ENCODE assay signal across 13 cellular contexts in the genomic region with DNA sequence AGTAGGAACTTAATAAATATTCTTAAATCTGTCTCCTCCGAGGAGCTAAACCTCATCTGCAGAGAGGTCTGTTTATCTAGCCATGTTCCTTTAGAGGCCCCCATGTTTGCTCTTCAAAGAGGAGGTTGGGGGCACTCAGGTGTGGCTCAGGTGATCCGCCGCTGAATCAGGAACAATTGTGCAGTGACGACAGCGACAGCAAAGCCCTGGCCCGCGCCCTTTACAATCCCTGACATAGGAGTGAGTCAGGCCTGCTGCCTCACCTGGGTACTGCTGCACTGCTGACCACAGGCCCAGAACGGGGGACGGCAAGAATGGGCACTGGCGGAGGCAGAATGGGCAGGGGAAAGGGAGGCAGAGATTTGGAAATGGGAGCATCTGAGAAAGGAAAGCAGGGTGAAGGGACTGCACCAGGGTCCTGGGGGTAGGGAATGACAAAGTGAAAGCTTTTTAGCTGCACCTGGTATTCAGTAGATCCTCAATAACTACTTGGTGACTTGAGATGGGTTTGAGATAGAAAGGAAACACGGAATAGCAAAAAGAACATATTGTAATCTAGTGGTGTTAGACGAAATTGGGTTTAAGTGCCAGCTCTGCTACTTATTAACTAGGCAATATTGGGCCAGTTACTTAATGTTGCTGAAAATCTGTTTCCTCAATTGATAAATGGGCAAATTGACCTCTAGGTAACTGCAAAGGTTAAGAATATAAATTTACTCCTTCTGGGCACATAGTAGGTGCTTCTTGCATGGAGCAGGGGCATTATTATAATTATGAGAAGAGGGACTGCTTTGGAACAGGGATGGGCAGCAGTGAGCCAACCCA. TPM values are rescaled to one million over a fixed set of nuclear protein-coding genes. Genes with fewer than 3 reads are reported as not detected.
DNase-seq lines count a peak whose midpoint lies in the region; ATAC-seq and TF ChIP-seq lines count a peak whose summit lies in the region.
"Had no signal": no experiment of that assay in that cellular context is flagged by ENCODE, and none has a peak within 500 bp of the region (broad histone marks: within the 10 kb centered on the region; RNA-seq: fewer than 3 reads in every experiment).

No MANE protein-coding gene starts in this region.

- CTCF ChIA-PET in Calu3 (lab: Charles Lee): interaction anchor here (0.6 to 2.2 kb wide), 9 partner anchors 9 to 462 kb away, joined by 3 to 11 read pairs (median 5); no protein-coding TSS in a partner anchor

- H3K36me3 Mint-ChIP-seq in Calu3 (ENCODE audit: insufficient read depth, unreplicated experiment): peaks cover 62% of the 10 kb centered on the region

- H3K9me3 Mint-ChIP-seq in Calu3 (ENCODE audit: low read depth, unreplicated experiment): no peaks in the 10 kb centered on the region

- H3K27me3 ChIP-seq in psoas muscle (ENCODE audit: insufficient read depth in 3 of 3, low read length in 2 of 3) (no peaks in the 10 kb centered on the region), tibial nerve (no peaks in the 10 kb centered on the region)

- H3K27ac Mint-ChIP-seq in Calu3 (ENCODE audit: unreplicated experiment): peak overlapping the region; percentile 98

- peaks cover 67% of the 10 kb centered on the region for H3K4me1 Mint-ChIP-seq in Calu3 (ENCODE audit: low read depth, unreplicated experiment)

- BruUV-seq in Calu3 (replicated peaks; lab: Mats Ljungman, UMichigan): TSS peak; percentile 92

- ATAC-seq in psoas muscle (no peak), GM19455 (IDR thresholded peaks at IDR 0.05; ENCODE audit: unreplicated experiment) (no peak), HG03469 (IDR thresholded peaks at IDR 0.05; ENCODE audit: unreplicated experiment) (no peak)

- H3K27ac ChIP-seq in psoas muscle: peak overlapping the region; percentile 91
- H3K27ac ChIP-seq in tibial nerve: peak overlapping the region in 1 of 4 donors; percentile 36

- TF ChIP-seq POLR2A in tibial nerve (IDR thresholded peaks at IDR 0.05): no peak

- H3K4me3 Mint-ChIP-seq in Calu3 (ENCODE audit: low read depth, unreplicated experiment): peak overlapping the region; percentile 59

- whole genome bisulfite sequencing in psoas muscle, 3 donors: 86 to 93% (median 90%) methylated on average over 12 of the region's 12 CpGs
- 86 to 88% methylated on average over 11 to 12 of the region's 12 CpGs for WGBS in tibial nerve, 2 donors

- TF ChIP-seq EP300 in tibial nerve (IDR thresholded peaks at IDR 0.05): no peak

- H3K27me3 Mint-ChIP-seq in Calu3 (ENCODE audit: unreplicated experiment): no peaks in the 10 kb centered on the region

- intact Hi-C loops in Calu3 (cut with micrococcal nuclease; ENCODE audit: unreplicated experiment) (loop anchor here (2.0 kb wide), 3 partner anchors 15 to 73 kb away; no protein-coding TSS in a partner anchor), psoas muscle (cut with DNase I) (loop anchor here in 1 of 2 donors (5.0 to 10.0 kb wide), 2 partner anchors 73 to 335 kb away; no protein-coding TSS in a partner anchor)

- H3K36me3 ChIP-seq in psoas muscle (ENCODE audit: insufficient read depth in 1 of 2, low read depth in 1 of 2) (no peaks in the 10 kb centered on the region), tibial nerve (no peaks in the 10 kb centered on the region)

- DNase-seq in Calu3: peak; percentile 95
- DNase-seq in RPMI7951 (ENCODE audit: low read depth): peak; percentile 55
- DNase-seq in glomerular visceral epithelial cell (ENCODE audit: extremely low spot score): peak; percentile 67
- DNase-seq in psoas muscle: no peak
- DNase-seq in OCI-M1 (lab: John Stamatoyannopoulos, UW): no peak
- no peak for DNase-seq in tibial nerve (ENCODE audit: low spot score in 2 of 2)
- DNase-seq: activated CD4-positive, CD25-positive, alpha-beta regulatory T cell treated with anti-CD3 and anti-CD28 coated beads, Interleukin-2, amount 50 U/mL, for 72 hours; activated naive CD4-positive, alpha-beta T cell treated with Interleukin-2 at 50 U/mL for 16 hours; C1 segment of cervical spinal cord; effector CD8-positive, alpha-beta T cell; RPMI8226 had no signal

- H3K4me1 ChIP-seq in psoas muscle: peaks cover 24% of the 10 kb centered on the region
- peaks cover 0 to 51% (median 21%) of the 10 kb centered on the region in 4 donors for H3K4me1 ChIP-seq in tibial nerve

- TF ChIP-seq CTCF in Calu3 (IDR thresholded peaks at IDR 0.05; ENCODE audit: unreplicated experiment) (no peak), psoas muscle (IDR thresholded peaks at IDR 0.05) (no peak), tibial nerve (IDR thresholded peaks at IDR 0.05) (no peak)

- no peaks in the 10 kb centered on the region for H3K9me3 ChIP-seq in psoas muscle
- H3K9me3 ChIP-seq in tibial nerve: no peaks in the 10 kb centered on the region

- H3K4me3 ChIP-seq in psoas muscle: no peak overlapping the region
- H3K4me3 ChIP-seq in tibial nerve: no peak overlapping the region

RNA-seq across cellular contexts. Expression of a gene that starts 5.4 kb away (rescaled TPM):
- total RNA-seq in Calu3 (2022): 270 and 458 TPM in 2 replicates
- total RNA-seq in RPMI7951 (2014; rRNA removed; shearing (Covaris generic)): 377 and 410 TPM in 2 replicates
- 10 to 100 TPM in 3 of 4 donors, 1 to 10 TPM in 1; 6.3 to 38.4 (median 23.9) TPM for total RNA-seq in psoas muscle
- polyA plus RNA-seq in psoas muscle: 100 to 1,000 TPM in 1 of 3 donors, 1 to 10 TPM in 2; 3.1 to 321 (median 3.2) TPM
- total RNA-seq in tibial nerve: 10 to 100 TPM in 1 of 4 donors, 1 to 10 TPM in 3; 4.5 to 15.3 (median 8.0) TPM

RNA-seq across cellular contexts. Expression of a gene that starts 7.3 kb away (rescaled TPM):
- total RNA-seq in Calu3 (2022) (240 and 243 TPM in 2 replicates), psoas muscle (100 to 1,000 TPM; 113 to 182 (median 153) TPM), tibial nerve (100 to 1,000 TPM in 1 of 4 donors, 10 to 100 TPM in 3; 83.1 to 157 (median 94.6) TPM)
- total RNA-seq in RPMI7951 (2014; rRNA removed; shearing (Covaris generic)): 108 and 118 TPM in 2 replicates
- 100 to 1,000 TPM; 181 to 224 (median 206) TPM for polyA plus RNA-seq in psoas muscle

RNA-seq across cellular contexts. Expression of a gene that starts 29.6 kb away (rescaled TPM):
- total RNA-seq in Calu3 (2022) (967 and 1,123 TPM in 2 replicates), psoas muscle (100 to 1,000 TPM; 136 to 220 (median 201) TPM), tibial nerve (100 to 1,000 TPM; 152 to 218 (median 207) TPM)
- 1,269 and 1,837 TPM in 2 replicates for total RNA-seq in RPMI7951 (2014; rRNA removed; shearing (Covaris generic))
- 100 to 1,000 TPM; 175 to 487 (median 187) TPM for polyA plus RNA-seq in psoas muscle

RNA-seq across cellular contexts. Expression of a gene that starts 32.7 kb away (rescaled TPM):
- total RNA-seq in Calu3 (2022): 62.4 and 66.6 TPM in 2 replicates
- total RNA-seq in RPMI7951 (2014; rRNA removed; shearing (Covaris generic)): 6.4 and 13.6 TPM in 2 replicates
- total RNA-seq in psoas muscle: 10 to 100 TPM; 12.7 to 18.0 (median 15.4) TPM
- polyA plus RNA-seq in psoas muscle: 10 to 100 TPM in 1 of 3 donors, 1 to 10 TPM in 2; 4.1 to 10.9 (median 6.5) TPM
- 10 to 100 TPM; 21.3 to 36.0 (median 26.2) TPM for total RNA-seq in tibial nerve

RNA-seq across cellular contexts. Expression of a gene that starts 59.0 kb away (rescaled TPM):
- 22.8 and 30.2 TPM in 2 replicates for total RNA-seq in Calu3 (2022)
- 18.2 and 29.2 TPM in 2 replicates for total RNA-seq in RPMI7951 (2014; rRNA removed; shearing (Covaris generic))
- 1 to 10 TPM; 2.2 to 3.9 (median 2.6) TPM for total RNA-seq in psoas muscle
- 1 to 10 TPM; 1.8 to 4.1 (median 1.8) TPM for polyA plus RNA-seq in psoas muscle
- total RNA-seq in tibial nerve: 10 to 100 TPM in 1 of 4 donors, 1 to 10 TPM in 3; 6.0 to 13.3 (median 6.9) TPM

Comparison
In these comparisons a context has a peak if more than half of its experiments do, and no peak if none do; other contexts are left out.
1. DNase-seq: peak in Calu3 (single experiment), RPMI7951 (single experiment) and glomerular visceral epithelial cell (single experiment); none in psoas muscle (0 of 2), OCI-M1 (single experiment) and tibial nerve (0 of 2).